19 cellular contexts compared by ENCODE assay signal in the genomic region with DNA sequence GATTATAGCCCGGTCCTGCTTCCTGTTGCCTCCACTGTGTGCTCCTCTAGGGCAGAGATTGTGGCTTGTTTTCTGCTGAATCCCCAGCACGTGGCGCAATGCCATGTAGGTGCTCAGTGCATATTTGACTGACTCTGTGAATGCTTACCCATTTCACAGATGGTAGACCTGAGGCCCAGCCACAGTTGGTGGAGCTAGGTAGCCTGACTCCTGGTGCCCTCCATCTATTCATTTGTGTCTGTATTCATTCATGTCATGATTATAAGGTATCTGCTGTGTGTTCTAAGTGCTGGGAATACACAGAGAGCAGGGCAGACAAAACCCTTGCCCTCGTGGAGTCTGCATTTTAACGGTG. TPM values are rescaled to one million over a fixed set of nuclear protein-coding genes. Genes with fewer than 3 reads are reported as not detected.
DNase-seq lines count a peak whose midpoint lies in the region; ATAC-seq and TF ChIP-seq lines count a peak whose summit lies in the region.
"Had no signal": no experiment of that assay in that cellular context is flagged by ENCODE, and none has a peak within 500 bp of the region (broad histone marks: within the 10 kb centered on the region; RNA-seq: fewer than 3 reads in every experiment).

No MANE protein-coding gene starts in this region.

- no peak for ATAC-seq in activated naive CD8-positive, alpha-beta T cell treated with anti-CD3 and anti-CD28 coated beads, Interleukin-2, amount 10 ng/mL, durations not matched to agents 7 days and 5 days (ENCODE audit: low read depth)
- no peak for ATAC-seq in effector memory CD8-positive, alpha-beta T cell (replicated peaks)
- no peak for ATAC-seq in stimulated activated memory B cell treated with anti-CD40 and anti-IgM and Interleukin-4, amounts not matched to agents 10 μg/mL and 1 μg/mL and 100 μg/mL, for 72 hours
- ATAC-seq in GM18520 (IDR thresholded peaks at IDR 0.05; ENCODE audit: unreplicated experiment): no peak
- ATAC-seq: esophagus mucosa, gastroesophageal sphincter had no signal

- no peaks in the 10 kb centered on the region for H3K27me3 Mint-ChIP-seq in activated naive CD8-positive, alpha-beta T cell treated with anti-CD3 and anti-CD28 coated beads, Interleukin-2, amount 10 ng/mL, durations not matched to agents 7 days and 5 days
- H3K27me3 Mint-ChIP-seq in activated naive CD8-positive, alpha-beta T cell treated with anti-CD3 and anti-CD28 coated beads for 36 hours: no peaks in the 10 kb centered on the region
- no peaks in the 10 kb centered on the region for H3K27me3 Mint-ChIP-seq in effector memory CD8-positive, alpha-beta T cell
- no peaks in the 10 kb centered on the region for H3K27me3 Mint-ChIP-seq in stimulated activated memory B cell treated with anti-CD40 and anti-IgM and Interleukin-4, amounts not matched to agents 10 μg/mL and 1 μg/mL and 100 μg/mL, for 72 hours

- no peak for TF ChIP-seq POLR2A in Peyer's patch (IDR thresholded peaks at IDR 0.05)

- no peak overlapping the region for H3K4me3 Mint-ChIP-seq in activated naive CD8-positive, alpha-beta T cell treated with anti-CD3 and anti-CD28 coated beads, Interleukin-2, amount 10 ng/mL, durations not matched to agents 7 days and 5 days
- H3K4me3 Mint-ChIP-seq in activated naive CD8-positive, alpha-beta T cell treated with anti-CD3 and anti-CD28 coated beads for 36 hours: no peak overlapping the region
- no peak overlapping the region for H3K4me3 Mint-ChIP-seq in effector memory CD8-positive, alpha-beta T cell
- H3K4me3 Mint-ChIP-seq in stimulated activated memory B cell treated with anti-CD40 and anti-IgM and Interleukin-4, amounts not matched to agents 10 μg/mL and 1 μg/mL and 100 μg/mL, for 72 hours: no peak overlapping the region

- H3K27ac ChIP-seq in Peyer's patch: peak overlapping the region in 3 of 4 donors; percentile 16 to 87 (median 87)
- H3K27ac ChIP-seq: testis had no signal

- TF ChIP-seq CTCF in Peyer's patch (IDR thresholded peaks at IDR 0.05): no peak

- H3K4me1 ChIP-seq in Peyer's patch: peaks cover 12 to 51% (median 36%) of the 10 kb centered on the region in 4 donors
- H3K4me1 ChIP-seq: Caco-2 had no signal

- H3K4me1 Mint-ChIP-seq in activated naive CD8-positive, alpha-beta T cell treated with anti-CD3 and anti-CD28 coated beads, Interleukin-2, amount 10 ng/mL, durations not matched to agents 7 days and 5 days: peaks cover 48% of the 10 kb centered on the region
- peaks cover 20% of the 10 kb centered on the region for H3K4me1 Mint-ChIP-seq in activated naive CD8-positive, alpha-beta T cell treated with anti-CD3 and anti-CD28 coated beads for 36 hours
- H3K4me1 Mint-ChIP-seq in effector memory CD8-positive, alpha-beta T cell (ENCODE audit: low read depth in 2 of 2): peaks cover 57 to 70% of the 10 kb centered on the region in 2 donors
- peaks cover 80% of the 10 kb centered on the region for H3K4me1 Mint-ChIP-seq in stimulated activated memory B cell treated with anti-CD40 and anti-IgM and Interleukin-4, amounts not matched to agents 10 μg/mL and 1 μg/mL and 100 μg/mL, for 72 hours

- H3K27me3 ChIP-seq in Peyer's patch: no peaks in the 10 kb centered on the region
- H3K27me3 ChIP-seq: testis had no signal

- POLR2A ChIA-PET in activated naive CD8-positive, alpha-beta T cell treated with anti-CD3 and anti-CD28 coated beads, Interleukin-2, amount 10 ng/mL, durations not matched to agents 7 days and 5 days (lab: Charles Lee): no interaction called here

- no peak for DNase-seq in activated naive CD8-positive, alpha-beta T cell treated with anti-CD3 and anti-CD28 coated beads, Interleukin-2, amount 10 ng/mL, durations not matched to agents 7 days and 5 days
- no peak for DNase-seq in activated naive CD8-positive, alpha-beta T cell treated with anti-CD3 and anti-CD28 coated beads for 36 hours
- DNase-seq in Peyer's patch (no peak), A172 (ENCODE audit: low spot score) (no peak), NOMO-1 (lab: John Stamatoyannopoulos, UW; ENCODE audit: unreplicated experiment in 2 of 2) (no peak)
- no peak for DNase-seq in effector memory CD8-positive, alpha-beta T cell
- DNase-seq: activated CD4-positive, alpha-beta T cell treated with anti-CD3 and anti-CD28 coated beads for 48 hours; amniotic stem cell; Caco-2; NCI-H1105; NCI-H2081; NK-92 treated with Interleukin-12 subunit alpha and Interleukin-12 subunit beta, amount 100 ng/mL, for 24 hours; RPMI8226; stimulated activated CD4-positive, alpha-beta T cell treated with anti-CD3 and anti-CD28 coated beads, Interleukin-12 subunit alpha, Interleukin-12 subunit beta, amount 100 ng/mL, for 4 hours; testis had no signal

- no peaks in the 10 kb centered on the region for H3K9me3 Mint-ChIP-seq in activated naive CD8-positive, alpha-beta T cell treated with anti-CD3 and anti-CD28 coated beads, Interleukin-2, amount 10 ng/mL, durations not matched to agents 7 days and 5 days
- H3K9me3 Mint-ChIP-seq in activated naive CD8-positive, alpha-beta T cell treated with anti-CD3 and anti-CD28 coated beads for 36 hours: no peaks in the 10 kb centered on the region
- H3K9me3 Mint-ChIP-seq in effector memory CD8-positive, alpha-beta T cell: no peaks in the 10 kb centered on the region
- no peaks in the 10 kb centered on the region for H3K9me3 Mint-ChIP-seq in stimulated activated memory B cell treated with anti-CD40 and anti-IgM and Interleukin-4, amounts not matched to agents 10 μg/mL and 1 μg/mL and 100 μg/mL, for 72 hours

- H3K27ac Mint-ChIP-seq in activated naive CD8-positive, alpha-beta T cell treated with anti-CD3 and anti-CD28 coated beads, Interleukin-2, amount 10 ng/mL, durations not matched to agents 7 days and 5 days: peak overlapping the region; percentile 57
- H3K27ac Mint-ChIP-seq in activated naive CD8-positive, alpha-beta T cell treated with anti-CD3 and anti-CD28 coated beads for 36 hours: no peak overlapping the region
- H3K27ac Mint-ChIP-seq in effector memory CD8-positive, alpha-beta T cell: peak overlapping the region; percentile 92 to 99
- peak overlapping the region; percentile 6 for H3K27ac Mint-ChIP-seq in stimulated activated memory B cell treated with anti-CD40 and anti-IgM and Interleukin-4, amounts not matched to agents 10 μg/mL and 1 μg/mL and 100 μg/mL, for 72 hours

- no peak overlapping the region for H3K4me3 ChIP-seq in Peyer's patch
- H3K4me3 ChIP-seq: gastroesophageal sphincter, testis had no signal

- H3K36me3 Mint-ChIP-seq in activated naive CD8-positive, alpha-beta T cell treated with anti-CD3 and anti-CD28 coated beads, Interleukin-2, amount 10 ng/mL, durations not matched to agents 7 days and 5 days: peaks cover 42% of the 10 kb centered on the region
- peaks cover 28% of the 10 kb centered on the region for H3K36me3 Mint-ChIP-seq in activated naive CD8-positive, alpha-beta T cell treated with anti-CD3 and anti-CD28 coated beads for 36 hours
- H3K36me3 Mint-ChIP-seq in effector memory CD8-positive, alpha-beta T cell (ENCODE audit: insufficient read depth): peaks cover 48% of the 10 kb centered on the region
- H3K36me3 Mint-ChIP-seq in stimulated activated memory B cell treated with anti-CD40 and anti-IgM and Interleukin-4, amounts not matched to agents 10 μg/mL and 1 μg/mL and 100 μg/mL, for 72 hours: peaks cover 68% of the 10 kb centered on the region

- H3K36me3 ChIP-seq in Peyer's patch: peaks cover 0 to 28% (median 0%) of the 10 kb centered on the region in 3 donors

- H3K9me3 ChIP-seq in Peyer's patch: no peaks in the 10 kb centered on the region
- H3K9me3 ChIP-seq: Caco-2, gastroesophageal sphincter, testis had no signal

RNA-seq across cellular contexts. Expression of a gene that starts 22.5 kb away (rescaled TPM):
- 100 to 1,000 TPM; 215 to 246 TPM for total RNA-seq in activated naive CD8-positive, alpha-beta T cell treated with anti-CD3 and anti-CD28 coated beads, Interleukin-2, amount 10 ng/mL, durations not matched to agents 7 days and 5 days
- 100 to 1,000 TPM; 187 to 193 TPM for total RNA-seq in activated naive CD8-positive, alpha-beta T cell treated with anti-CD3 and anti-CD28 coated beads for 36 hours
- 10 to 100 TPM; 37.1 to 92.8 (median 64.0) TPM for total RNA-seq in Peyer's patch
- total RNA-seq in A172 (2014; rRNA removed; shearing (Covaris generic)): not detected in 2 replicates

RNA-seq across cellular contexts. Expression of a gene that starts 40.5 kb away (rescaled TPM):
- 10 to 100 TPM; 52.6 to 53.3 TPM for total RNA-seq in activated naive CD8-positive, alpha-beta T cell treated with anti-CD3 and anti-CD28 coated beads, Interleukin-2, amount 10 ng/mL, durations not matched to agents 7 days and 5 days
- 10 to 100 TPM; 27.7 to 29.1 TPM for total RNA-seq in activated naive CD8-positive, alpha-beta T cell treated with anti-CD3 and anti-CD28 coated beads for 36 hours
- total RNA-seq in Peyer's patch: 100 to 1,000 TPM in 3 of 4 donors, 10 to 100 TPM in 1; 88.3 to 123 (median 113) TPM
- total RNA-seq in A172 (2014; rRNA removed; shearing (Covaris generic)): 5.8 and 6.8 TPM in 2 replicates

Comparison
In these comparisons a context has a peak if more than half of its experiments do, and no peak if none do; other contexts are left out.
1. RNA of a gene that starts 22.5 kb away (total RNA-seq): 215 to 246 TPM in activated naive CD8-positive, alpha-beta T cell treated with anti-CD3 and anti-CD28 coated beads, Interleukin-2, amount 10 ng/mL, durations not matched to agents 7 days and 5 days, 187 to 193 TPM in activated naive CD8-positive, alpha-beta T cell treated with anti-CD3 and anti-CD28 coated beads for 36 hours and 37.1 to 92.8 TPM in Peyer's patch; not detected in A172; every median in the first group is over 10 times any median in the second.